In the genomic region with DNA sequence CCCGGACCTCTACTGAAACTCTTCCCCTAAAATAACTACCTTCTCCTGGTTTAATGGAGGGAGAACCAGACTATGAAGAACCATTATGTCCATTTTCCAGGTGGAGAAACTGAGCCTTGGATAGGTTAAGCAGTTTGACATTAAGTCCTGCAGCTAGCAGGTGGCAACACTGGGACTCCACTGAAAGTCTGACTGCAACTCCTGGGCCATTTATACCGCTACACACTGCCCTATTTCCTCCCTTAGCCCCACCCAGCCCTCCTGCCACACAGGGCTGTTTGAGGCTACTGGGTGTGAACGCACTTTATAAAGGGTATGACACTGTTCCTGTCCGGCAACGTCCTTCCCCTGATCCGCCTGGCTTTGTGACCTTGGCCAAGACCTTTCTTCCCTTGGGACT, we compare ENCODE assay signal across 8 cellular contexts. TPM values are rescaled to one million over a fixed set of nuclear protein-coding genes. Genes with fewer than 3 reads are reported as not detected.
DNase-seq lines count a peak whose midpoint lies in the region; ATAC-seq, FAIRE-seq and TF ChIP-seq lines count a peak whose summit lies in the region.

No MANE protein-coding gene starts in this region.

- no peak overlapping the region for H3K14ac ChIP-seq in H1 (ENCODE audit: insufficient read length)

- H2BK12ac ChIP-seq in H1 (ENCODE audit: low read depth, low read length), result no peak overlapping the region; the same call in 1 of the 2 replicates

- FAIRE-seq in H1 (lab: Jason Lieb, UNC), result no peak

- peak overlapping the region; percentile 98; the same call in 1 of the 2 replicates for H2BK5ac ChIP-seq in H1 (ENCODE audit: low read depth, low read length)

- peak overlapping the region; percentile 24; the same call in 1 of the 2 replicates for H2BK15ac ChIP-seq in H1 (ENCODE audit: low read length)

- no peak overlapping the region for H4K5ac ChIP-seq in H1 (ENCODE audit: insufficient read length, low read depth, low read length)

- H3K27ac ChIP-seq in H1 (ENCODE audit: low read depth, low read length) (no peak overlapping the region), parathyroid adenoma (no peak overlapping the region)

- TF ChIP-seq EP300 in H1 (IDR thresholded peaks at IDR 0.05; ENCODE audit: borderline replicate concordance in 1 of 2, low read depth in 2 of 2, low read length in 2 of 2), result no peak

- no peak overlapping the region; the same call in 1 of the 2 replicates for H3K18ac ChIP-seq in H1 (ENCODE audit: extremely low read depth, low read length)

- no peaks in the 10 kb centered on the region for H3K79me2 ChIP-seq in H1 (ENCODE audit: control insufficient read depth in 1 of 2, insufficient read depth in 2 of 2, low read length in 2 of 2)
- no peaks in the 10 kb centered on the region for H3K79me2 ChIP-seq in parathyroid adenoma

- no peak overlapping the region for H2AK5ac ChIP-seq in H1 (ENCODE audit: low read depth, low read length)

- peak overlapping the region; percentile 24 for H2BK120ac ChIP-seq in H1 (replicated peaks; ENCODE audit: low read depth, low read length)

- H3K9me3 ChIP-seq in ES-I3 (ENCODE audit: control insufficient read depth, insufficient read depth, low read length) (no peaks in the 10 kb centered on the region; the same call in 1 of the 2 replicates), H1 (ENCODE audit: insufficient read depth in 2 of 2, low read depth in 1 of 2, low read length in 1 of 2) (no peaks in the 10 kb centered on the region), parathyroid adenoma (ENCODE audit: control insufficient read depth, low read length) (no peaks in the 10 kb centered on the region)

- peak overlapping the region; percentile 75 for H3K4me3 ChIP-seq in NB4 (ENCODE audit: low read depth, low read length)
- peak overlapping the region in 1 of 4 experiments; percentile 71; a peak in 1 of 8 replicates for H3K4me3 ChIP-seq in H1 (ENCODE audit: extremely low read depth in 1 of 4, insufficient read depth in 2 of 4, low read depth in 3 of 4, low read length in 4 of 4)
- H3K4me3 ChIP-seq in parathyroid adenoma (ENCODE audit: low read depth, low read length), result peak overlapping the region; percentile 83

- no peak for ATAC-seq in HG02938 (IDR thresholded peaks at IDR 0.05; ENCODE audit: unreplicated experiment)

- H3K23ac ChIP-seq in H1 (ENCODE audit: insufficient read length), result no peak overlapping the region

- H3K36me3 ChIP-seq in ES-I3 (ENCODE audit: insufficient read depth, low read length) (no peaks in the 10 kb centered on the region; the same call in 1 of the 2 replicates), H1 (ENCODE audit: control insufficient read depth in 2 of 4, insufficient read depth in 4 of 4, low read length in 3 of 4) (no peaks in the 10 kb centered on the region), parathyroid adenoma (ENCODE audit: control insufficient read depth, insufficient read depth, low read length) (no peaks in the 10 kb centered on the region)

- DNase-seq in NB4 (ENCODE audit: low read depth) (peak; percentile 35), H1 (ENCODE audit: low read depth in 1 of 2, low spot score in 2 of 2) (no peak), NCI-H2171 treated with DMSO at 0.1 percent for 48 hours (lab: John Stamatoyannopoulos, UW) (no peak), AG20443 (ENCODE audit: low spot score) (no peak)
- no peak for DNase-seq in stimulated activated CD4-positive, alpha-beta T cell treated with anti-CD3 and anti-CD28 coated beads, Interleukin-1b, Interleukin-23, amount 100 ng/mL, for 48 hours

- H3K4ac ChIP-seq in H1 (replicated peaks; ENCODE audit: insufficient read length, low read depth, low read length), result peak overlapping the region; percentile 4

- peaks cover 3% of the 10 kb centered on the region; the same call in 1 of the 2 replicates for H3K23me2 ChIP-seq in H1 (ENCODE audit: low read depth, low read length)

- H2BK20ac ChIP-seq in H1 (ENCODE audit: low read length), result no peak overlapping the region

- no peak for TF ChIP-seq CTCF in NB4 (IDR thresholded peaks at IDR 0.05; ENCODE audit: low read depth, low read length)
- TF ChIP-seq CTCF in H1 (IDR thresholded peaks at IDR 0.05; ENCODE audit: control extremely low read depth in 1 of 3, insufficient read depth in 1 of 3, low read depth in 1 of 3, low read length in 3 of 3), result no peak
- TF ChIP-seq CTCF in parathyroid adenoma (IDR thresholded peaks at IDR 0.05), result no peak

- H4K8ac ChIP-seq in H1 (ENCODE audit: extremely low read depth, insufficient read depth, low read length), result peak overlapping the region; percentile 73; the same call in 1 of the 2 replicates

- TF ChIP-seq POLR2A in NB4 (IDR thresholded peaks at IDR 0.05; ENCODE audit: extremely low read depth, insufficient read length) (no peak), H1 (IDR thresholded peaks at IDR 0.05; ENCODE audit: control extremely low read depth in 1 of 2, low read depth in 2 of 2, low read length in 2 of 2) (no peak)

- H3K4me1 ChIP-seq in ES-I3 (ENCODE audit: insufficient read depth, low read length), result peaks cover 11% of the 10 kb centered on the region; the same call in 1 of the 2 replicates
- H3K4me1 ChIP-seq in H1 (replicated peaks in 1 of 4; ENCODE audit: control insufficient read depth in 3 of 4, insufficient read depth in 4 of 4, low read length in 3 of 4), result peaks cover 0 to 4% (median 1%) of the 10 kb centered on the region in 4 experiments; a peak in 5 of 7 replicates
- peaks cover 4% of the 10 kb centered on the region for H3K4me1 ChIP-seq in parathyroid adenoma

- H2AFZ ChIP-seq in H1 (ENCODE audit: low read length) (peak overlapping the region; percentile 68), parathyroid adenoma (peak overlapping the region; percentile 84)

- H3K4me2 ChIP-seq in H1 (ENCODE audit: insufficient read depth in 1 of 2, low read depth in 2 of 2, low read length in 2 of 2), result peak overlapping the region; percentile 73 to 78; a peak in 1 of 4 replicates
- H3K4me2 ChIP-seq in parathyroid adenoma (ENCODE audit: low read length), result peak overlapping the region; percentile 95

- H3K79me1 ChIP-seq in H1 (ENCODE audit: low read depth, low read length), result no peaks in the 10 kb centered on the region

- no peak overlapping the region for H3K56ac ChIP-seq in H1 (replicated peaks; ENCODE audit: insufficient read length, low read depth, low read length)

- WGBS in H1 (ENCODE audit: extremely low coverage in 1 of 2, insufficient coverage in 1 of 2, insufficient read length in 1 of 2, insufficient replicate concordance in 2 of 2, low coverage in 1 of 2, low lambda C conversion rate in 2 of 2, missing lambda C conversion rate in 1 of 2), 2 experiments, result 85% methylated on average over 6 of the region's 6 CpGs; no CpG with 5 or more reads in 1 of the 2 experiments

- H4K91ac ChIP-seq in H1 (replicated peaks; ENCODE audit: insufficient read length, low read length), result peak overlapping the region; percentile 84

- H4K20me1 ChIP-seq in H1 (replicated peaks in 1 of 2; ENCODE audit: control insufficient read depth in 1 of 2, insufficient read depth in 2 of 2, low read length in 2 of 2), result no peaks in the 10 kb centered on the region

- H3K9ac ChIP-seq in ES-I3 (ENCODE audit: low read depth, low read length) (peak overlapping the region; percentile 75; the same call in 1 of the 2 replicates), H1 (replicated peaks in 1 of 4; ENCODE audit: extremely low read depth in 1 of 4, low read depth in 3 of 4, low read length in 3 of 4) (no peak overlapping the region), parathyroid adenoma (no peak overlapping the region)

- POLR2A ChIA-PET in H1 (lab: Charles Lee; ENCODE audit: partially characterized antibody), result interaction anchor here (0.8 to 2.8 kb wide), 8 partner anchors 9 to 139 kb away, joined by 3 to 12 read pairs (median 3); partner anchors contain the start of genes C1orf122, SF3A3 and YRDC

- H3K27me3 ChIP-seq in H1 (replicated peaks in 1 of 4; ENCODE audit: control insufficient read depth in 3 of 4, extremely low read depth in 1 of 4, insufficient read depth in 3 of 4, low read length in 3 of 4), result no peaks in the 10 kb centered on the region
- H3K27me3 ChIP-seq in parathyroid adenoma (ENCODE audit: control insufficient read depth, insufficient read depth, low read length), result no peaks in the 10 kb centered on the region

- TF ChIP-seq RAD21 in H1 (IDR thresholded peaks at IDR 0.05 in 1 of 2, conservative IDR thresholded peaks at IDR 0.05 in 1 of 2; ENCODE audit: low read depth in 2 of 2, low read length in 2 of 2), result no peak

- CTCF ChIA-PET in H1 (lab: Charles Lee; ENCODE audit: partially characterized antibody), result interaction anchor here (1.0 to 6.0 kb wide), 4 partner anchors 10 to 88 kb away, joined by 3 to 47 read pairs (median 7); partner anchors contain the start of genes MTF1 and SF3A3

TF ChIP-seq in H1, 55 proteins besides CTCF, POLR2A, EP300 and RAD21 (continues in another document):
- no peak for TF ChIP-seq JUND (IDR thresholded peaks at IDR 0.05; ENCODE audit: low read length)

RNA-seq across cellular contexts. Expression of gene INPP5B, which starts 0.5 kb away (rescaled TPM):
- total RNA-seq in H1 (2021; fragmentation: NEBNext Ultra II Directional; extraction: Animal tissue kit (Norgen Biotek cat#: 25700)), result 23.7 and 25.1 TPM in 2 replicates
- 13.5 and 14.0 TPM in 2 replicates for polyA plus RNA-seq in H1 (2011; rRNA removed)
- 15.1 TPM for polyA plus RNA-seq in H1 (2011; cell fraction: cytosol; rRNA removed)
- 17.9 TPM for polyA plus RNA-seq in H1 (2011; cell fraction: nucleus; rRNA removed)
- polyA plus RNA-seq in H1 (2012, experiment 1 of 2), result 14.1 to 19.8 TPM (median 17.0 TPM) in 4 replicates
- polyA plus RNA-seq in H1 (2012, experiment 2 of 2), result 4.7 TPM
- polyA plus RNA-seq in H1 (2013, experiment 1 of 2), result 10.7 TPM
- 9.8 TPM for polyA plus RNA-seq in H1 (2013, experiment 2 of 2)
- polyA minus RNA-seq in H1 (2011; rRNA and poly(A)+ RNA removed), result 25.9 and 27.0 TPM in 2 replicates
- 13.6 TPM for polyA minus RNA-seq in H1 (2011; cell fraction: cytosol; rRNA and poly(A)+ RNA removed)
- polyA minus RNA-seq in H1 (2011; cell fraction: nucleus; rRNA and poly(A)+ RNA removed), result 26.5 TPM

RNA-seq across cellular contexts. Expression of gene SF3A3, which starts 42.5 kb away (rescaled TPM):
- 137 and 145 TPM in 2 replicates for total RNA-seq in H1 (2021; fragmentation: NEBNext Ultra II Directional; extraction: Animal tissue kit (Norgen Biotek cat#: 25700))
- polyA plus RNA-seq in H1 (2011; rRNA removed), result 25.0 and 40.5 TPM in 2 replicates
- polyA plus RNA-seq in H1 (2011; cell fraction: cytosol; rRNA removed), result 54.6 TPM
- 20.8 TPM for polyA plus RNA-seq in H1 (2011; cell fraction: nucleus; rRNA removed)
- 97.7 to 172 TPM (median 128 TPM) in 4 replicates for polyA plus RNA-seq in H1 (2012, experiment 1 of 2)
- 12.6 TPM for polyA plus RNA-seq in H1 (2012, experiment 2 of 2)
- 74.6 TPM for polyA plus RNA-seq in H1 (2013, experiment 1 of 2)
- 76.3 TPM for polyA plus RNA-seq in H1 (2013, experiment 2 of 2)
- 45.9 and 65.0 TPM in 2 replicates for polyA minus RNA-seq in H1 (2011; rRNA and poly(A)+ RNA removed)
- 88.7 TPM for polyA minus RNA-seq in H1 (2011; cell fraction: cytosol; rRNA and poly(A)+ RNA removed)
- 39.5 TPM for polyA minus RNA-seq in H1 (2011; cell fraction: nucleus; rRNA and poly(A)+ RNA removed)

RNA-seq across cellular contexts. Expression of gene FHL3, which starts 58.0 kb away (rescaled TPM):
- 35.6 and 35.8 TPM in 2 replicates for total RNA-seq in H1 (2021; fragmentation: NEBNext Ultra II Directional; extraction: Animal tissue kit (Norgen Biotek cat#: 25700))
- 14.3 and 22.8 TPM in 2 replicates for polyA plus RNA-seq in H1 (2011; rRNA removed)
- polyA plus RNA-seq in H1 (2011; cell fraction: cytosol; rRNA removed), result 12.5 TPM
- polyA plus RNA-seq in H1 (2011; cell fraction: nucleus; rRNA removed), result 20.9 TPM
- 21.0 to 35.7 TPM (median 34.1 TPM) in 4 replicates for polyA plus RNA-seq in H1 (2012, experiment 1 of 2)
- polyA plus RNA-seq in H1 (2012, experiment 2 of 2), result 51.4 TPM
- polyA plus RNA-seq in H1 (2013, experiment 1 of 2), result 32.0 TPM
- polyA plus RNA-seq in H1 (2013, experiment 2 of 2), result 33.4 TPM
- 9.7 and 19.7 TPM in 2 replicates for polyA minus RNA-seq in H1 (2011; rRNA and poly(A)+ RNA removed)
- 13.7 TPM for polyA minus RNA-seq in H1 (2011; cell fraction: cytosol; rRNA and poly(A)+ RNA removed)
- 22.4 TPM for polyA minus RNA-seq in H1 (2011; cell fraction: nucleus; rRNA and poly(A)+ RNA removed)
